In genomic region chr18:59696311-59697235, GRCh38 we compare ENCODE assay signal across 8 cellular contexts. TPM values are rescaled to one million over a fixed set of nuclear protein-coding genes. Genes with fewer than 3 reads are reported as not detected.
DNase-seq lines count a peak whose midpoint lies in the region; ATAC-seq lines count a peak whose summit lies in the region.

No MANE protein-coding gene starts in this region.

- no peak overlapping the region for H3K27ac Mint-ChIP-seq in activated naive CD8-positive, alpha-beta T cell treated with anti-CD3 and anti-CD28 coated beads for 36 hours
- no peak overlapping the region for H3K27ac Mint-ChIP-seq in stimulated activated naive B cell treated with anti-CD40 and anti-IgM and Interleukin-4, amounts not matched to agents 10 μg/mL and 1 μg/mL and 100 μg/mL, for 72 hours

- no peaks in the 10 kb centered on the region for H3K36me3 Mint-ChIP-seq in activated naive CD8-positive, alpha-beta T cell treated with anti-CD3 and anti-CD28 coated beads for 36 hours
- H3K36me3 Mint-ChIP-seq in stimulated activated naive B cell treated with anti-CD40 and anti-IgM and Interleukin-4, amounts not matched to agents 10 μg/mL and 1 μg/mL and 100 μg/mL, for 72 hours: no peaks in the 10 kb centered on the region

- peak overlapping the region; percentile 50 for H3K4me3 Mint-ChIP-seq in activated naive CD8-positive, alpha-beta T cell treated with anti-CD3 and anti-CD28 coated beads for 36 hours
- H3K4me3 Mint-ChIP-seq in stimulated activated naive B cell treated with anti-CD40 and anti-IgM and Interleukin-4, amounts not matched to agents 10 μg/mL and 1 μg/mL and 100 μg/mL, for 72 hours: peak overlapping the region; percentile 37 to 67

- DNase-seq in GM03348 (ENCODE audit: low spot score) (peak; percentile 62), NCI-H187 (lab: John Stamatoyannopoulos, UW) (no peak), RKO (ENCODE audit: low spot score) (no peak), COLO829 (ENCODE audit: low spot score) (no peak)
- peak; percentile 12 for DNase-seq in activated naive CD8-positive, alpha-beta T cell treated with anti-CD3 and anti-CD28 coated beads for 36 hours
- DNase-seq in stimulated activated naive B cell treated with anti-CD40 and anti-IgM and Interleukin-4, amounts not matched to agents 10 μg/mL and 1 μg/mL and 100 μg/mL, for 72 hours: no peak

- peaks cover 8% of the 10 kb centered on the region for H3K4me1 Mint-ChIP-seq in activated naive CD8-positive, alpha-beta T cell treated with anti-CD3 and anti-CD28 coated beads for 36 hours
- peaks cover 14 to 21% of the 10 kb centered on the region in 2 donors for H3K4me1 Mint-ChIP-seq in stimulated activated naive B cell treated with anti-CD40 and anti-IgM and Interleukin-4, amounts not matched to agents 10 μg/mL and 1 μg/mL and 100 μg/mL, for 72 hours

- peaks cover 67% of the 10 kb centered on the region for H3K27me3 Mint-ChIP-seq in activated naive CD8-positive, alpha-beta T cell treated with anti-CD3 and anti-CD28 coated beads for 36 hours
- peaks cover 57 to 68% of the 10 kb centered on the region in 2 donors for H3K27me3 Mint-ChIP-seq in stimulated activated naive B cell treated with anti-CD40 and anti-IgM and Interleukin-4, amounts not matched to agents 10 μg/mL and 1 μg/mL and 100 μg/mL, for 72 hours

- peak; percentile 43 for ATAC-seq in HG02642 (IDR thresholded peaks at IDR 0.05; ENCODE audit: poor library complexity, unreplicated experiment)
- ATAC-seq in stimulated activated naive B cell treated with anti-CD40 and anti-IgM and Interleukin-4, amounts not matched to agents 10 μg/mL and 1 μg/mL and 100 μg/mL, for 72 hours (replicated peaks): peak; percentile 39 to 41

- no peaks in the 10 kb centered on the region for H3K9me3 Mint-ChIP-seq in activated naive CD8-positive, alpha-beta T cell treated with anti-CD3 and anti-CD28 coated beads for 36 hours
- no peaks in the 10 kb centered on the region for H3K9me3 Mint-ChIP-seq in stimulated activated naive B cell treated with anti-CD40 and anti-IgM and Interleukin-4, amounts not matched to agents 10 μg/mL and 1 μg/mL and 100 μg/mL, for 72 hours

- H3K4me3 ChIP-seq in iPS-11a (ENCODE audit: low read depth, low read length): peak overlapping the region; percentile 62

RNA-seq across cellular contexts. Expression of gene CCBE1, which starts 0.7 kb away (rescaled TPM):
- total RNA-seq in activated naive CD8-positive, alpha-beta T cell treated with anti-CD3 and anti-CD28 coated beads for 36 hours: not detected

Comparison
In these comparisons a context has a peak if more than half of its experiments do, and no peak if none do; other contexts are left out.
1. DNase-seq: peak in GM03348 (single experiment) and activated naive CD8-positive, alpha-beta T cell treated with anti-CD3 and anti-CD28 coated beads for 36 hours (single experiment); none in stimulated activated naive B cell treated with anti-CD40 and anti-IgM and Interleukin-4, amounts not matched to agents 10 μg/mL and 1 μg/mL and 100 μg/mL, for 72 hours (single experiment), NCI-H187 (0 of 2), RKO (single experiment) and COLO829 (single experiment).